ENCODE assay signal across 27 cellular contexts in genomic region chr4:183968931-183969330, GRCh38.
"Had no signal": no experiment of that assay in that cellular context is flagged by ENCODE, and none has a peak within 500 bp of the region (broad histone marks: within the 10 kb centered on the region; RNA-seq: fewer than 3 reads in every experiment).

No MANE protein-coding gene starts in this region.

- H3K36me3 Mint-ChIP-seq: activated CD8-positive, alpha-beta memory T cell treated with anti-CD3 and anti-CD28 coated beads, Interleukin-2, amount 10 ng/mL, durations not matched to agents 7 days and 5 days; activated naive CD4-positive, alpha-beta T cell treated with anti-CD3 and anti-CD28 coated beads, Interleukin-2, amount 50 U/mL, for 24 hours; IgD-negative memory B cell had no signal

- H3K4me3 Mint-ChIP-seq: activated CD4-positive, alpha-beta T cell treated with anti-CD3 and anti-CD28 coated beads, Interleukin-2, amount 10 ng/mL, durations not matched to agents 24 days and 14 days; activated CD8-positive, alpha-beta memory T cell treated with anti-CD3 and anti-CD28 coated beads, Interleukin-2, amount 10 ng/mL, durations not matched to agents 7 days and 5 days; activated naive CD4-positive, alpha-beta T cell treated with anti-CD3 and anti-CD28 coated beads, Interleukin-2, amount 50 U/mL, for 24 hours; activated T-cell treated with anti-CD3 and anti-CD28 coated beads, Interleukin-2, amount 50 U/mL, for 24 hours; activated T-helper 1 cell treated with anti-CD3 and anti-CD28 coated beads, Interleukin-12 subunit alpha, Interleukin-12 subunit beta, Interleukin-2, Interleukin-4 antibody, amounts not matched to agents 30 ng/mL and 10 ng/mL and 1 ng/mL, durations not matched to agents 14 hours and 24 hours and 36 hours; IgD-negative memory B cell; T-helper 2 cell treated with Interferon-gamma antibody and Interleukin-4, amounts not matched to agents 5 μg/mL and 100 μg/mL, for 36 hours had no signal

- H3K27ac Mint-ChIP-seq: activated CD4-positive, alpha-beta T cell treated with anti-CD3 and anti-CD28 coated beads, Interleukin-2, amount 10 ng/mL, durations not matched to agents 24 days and 14 days; activated CD8-positive, alpha-beta memory T cell treated with anti-CD3 and anti-CD28 coated beads, Interleukin-2, amount 10 ng/mL, durations not matched to agents 7 days and 5 days; activated naive CD4-positive, alpha-beta T cell treated with anti-CD3 and anti-CD28 coated beads, Interleukin-2, amount 50 U/mL, for 24 hours; activated T-cell treated with anti-CD3 and anti-CD28 coated beads, Interleukin-2, amount 50 U/mL, for 24 hours; activated T-helper 1 cell treated with anti-CD3 and anti-CD28 coated beads, Interleukin-12 subunit alpha, Interleukin-12 subunit beta, Interleukin-2, Interleukin-4 antibody, amounts not matched to agents 30 ng/mL and 10 ng/mL and 1 ng/mL, durations not matched to agents 14 hours and 24 hours and 36 hours; IgD-negative memory B cell; T-helper 2 cell treated with Interferon-gamma antibody and Interleukin-4, amounts not matched to agents 5 μg/mL and 100 μg/mL, for 36 hours had no signal

- H3K9me3 ChIP-seq: SJSA1 had no signal

- H3K27ac ChIP-seq: brain microvascular endothelial cell, cardiac muscle cell, KMS-11, SJSA1 had no signal

- H3K9me3 Mint-ChIP-seq: activated CD4-positive, alpha-beta T cell treated with anti-CD3 and anti-CD28 coated beads, Interleukin-2, amount 10 ng/mL, durations not matched to agents 24 days and 14 days had no signal

- ATAC-seq: activated CD8-positive, alpha-beta memory T cell treated with anti-CD3 and anti-CD28 coated beads, Interleukin-2, amount 10 ng/mL, durations not matched to agents 7 days and 5 days; PC-3; SK-N-SH treated with all-trans-retinoic acid at 6 μM for 48 hours had no signal

- H3K4me1 ChIP-seq: SJSA1 had no signal

- H3K36me3 ChIP-seq: brain microvascular endothelial cell, cardiac muscle cell, MG63, SJSA1 had no signal

- H3K27me3 ChIP-seq: brain microvascular endothelial cell, cardiac muscle cell, MG63 had no signal

- H3K4me3 ChIP-seq: cardiac muscle cell, MG63, SJSA1 had no signal

- DNase-seq: activated CD4-positive, alpha-beta T cell treated with anti-CD3 and anti-CD28 coated beads for 1 hour; activated CD4-positive, alpha-beta T cell treated with anti-CD3 and anti-CD28 coated beads, Interleukin-2, amount 10 ng/mL, durations not matched to agents 24 days and 14 days; activated CD4-positive, alpha-beta T cell treated with anti-CD3 and anti-CD28 coated beads, Interleukin-2, amount 50 U/mL, for 48 hours; activated CD8-positive, alpha-beta memory T cell treated with anti-CD3 and anti-CD28 coated beads, Interleukin-2, amount 10 ng/mL, durations not matched to agents 7 days and 5 days; activated effector memory CD4-positive, alpha-beta T cell treated with Interleukin-2 at 50 U/mL for 16 hours; activated naive CD4-positive, alpha-beta T cell; activated T-cell treated with anti-CD3 and anti-CD28 coated beads, Interleukin-2, amount 50 U/mL, for 24 hours; amygdala; brain microvascular endothelial cell; MG63; NCI-H1092 treated with DMSO at 0.1 percent for 48 hours; NCI-H1417 treated with DMSO at 0.1 percent for 48 hours; NCI-H1694 treated with DMSO at 0.1 percent for 48 hours; NCI-H2029 treated with DMSO at 0.1 percent for 48 hours; NCI-H446; NCI-H524; PC-3; SHP77; SW 1271 had no signal

- H3K4me1 Mint-ChIP-seq: activated CD4-positive, alpha-beta T cell treated with anti-CD3 and anti-CD28 coated beads, Interleukin-2, amount 10 ng/mL, durations not matched to agents 24 days and 14 days; activated CD8-positive, alpha-beta memory T cell treated with anti-CD3 and anti-CD28 coated beads, Interleukin-2, amount 10 ng/mL, durations not matched to agents 7 days and 5 days; activated naive CD4-positive, alpha-beta T cell treated with anti-CD3 and anti-CD28 coated beads, Interleukin-2, amount 50 U/mL, for 24 hours; IgD-negative memory B cell had no signal
